Comparison of ENCODE assay signal across 26 cellular contexts in the genomic region with DNA sequence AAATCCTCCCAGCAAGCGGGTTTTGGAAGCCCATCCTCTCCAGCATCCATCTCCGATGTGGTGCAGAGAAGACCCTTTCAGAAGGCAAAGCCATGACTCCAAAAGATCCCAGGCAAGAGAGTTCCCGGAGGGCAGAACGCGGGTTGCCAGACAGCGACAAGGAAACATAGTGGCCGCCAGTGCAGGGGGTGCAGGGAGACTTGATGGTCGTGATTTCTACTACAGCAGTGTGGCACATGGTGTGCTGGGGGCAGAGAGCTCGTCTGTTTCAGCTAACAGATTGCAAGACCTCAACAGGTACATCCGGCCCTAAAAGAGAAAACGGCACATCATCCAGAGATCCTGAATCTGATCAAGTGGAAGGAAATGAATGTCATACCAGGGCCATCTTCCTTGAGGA.
"Had no signal": no experiment of that assay in that cellular context is flagged by ENCODE, and none has a peak within 500 bp of the region (broad histone marks: within the 10 kb centered on the region; RNA-seq: fewer than 3 reads in every experiment).

No MANE protein-coding gene starts in this region.

- H3K4me1 Mint-ChIP-seq: endodermal cell had no signal

- H3K4me3 ChIP-seq: colonic mucosa, esophagus squamous epithelium, lower lobe of right lung, stomach, thyroid gland, upper lobe of left lung had no signal

- ATAC-seq: lower lobe of right lung; naive thymus-derived CD8-positive, alpha-beta T cell; sciatic nerve; stimulated activated effector memory CD8-positive, alpha-beta T cell treated with anti-CD3 and anti-CD28 coated beads, Interleukin-12 subunit alpha, Interleukin-12 subunit beta, amount 100 ng/mL, for 72 hours had no signal

- H3K27ac ChIP-seq: colonic mucosa, esophagus squamous epithelium, lower lobe of right lung, parathyroid adenoma, thyroid gland, upper lobe of left lung had no signal

- H3K27ac Mint-ChIP-seq: dendritic cell treated with granulocyte-macrophage colony-stimulating factor and Interleukin-4, amounts not matched to agents 40 ng/mL and 50 ng/mL, for 4 days; endodermal cell; immature natural killer cell; naive thymus-derived CD8-positive, alpha-beta T cell; stimulated activated effector memory CD8-positive, alpha-beta T cell treated with anti-CD3 and anti-CD28 coated beads, Interleukin-12 subunit alpha, Interleukin-12 subunit beta, amount 100 ng/mL, for 72 hours had no signal

- H3K79me2 ChIP-seq: parathyroid adenoma had no signal

- DNase-seq: colonic mucosa; effector CD8-positive, alpha-beta T cell; endodermal cell; esophagus squamous epithelium; foreskin melanocyte; glutamatergic neuron; hypothalamus; immature natural killer cell; islet precursor cell; kidney glomerular epithelial cell; left ventricle myocardium superior; lower lobe of right lung; naive thymus-derived CD8-positive, alpha-beta T cell; nephron progenitor cell; occipital lobe; stimulated activated CD4-positive, alpha-beta T cell treated with anti-CD3 and anti-CD28 coated beads, Interleukin-2, amount 100 ng/mL, for 24 hours; stimulated activated CD4-positive, alpha-beta T cell treated with anti-CD3 and anti-CD28 coated beads, Interleukin-4, amount 100 ng/mL, for 24 hours; stimulated activated naive CD4-positive, alpha-beta T cell treated with Interleukin-2 at 50 U/mL for 16 hours; stomach; thyroid gland; upper lobe of left lung had no signal

- H2AFZ ChIP-seq: parathyroid adenoma had no signal

- H3K27me3 ChIP-seq: colonic mucosa, esophagus squamous epithelium, stomach, thyroid gland, upper lobe of left lung had no signal

- H3K9me3 ChIP-seq: colonic mucosa, esophagus squamous epithelium, lower lobe of right lung, stomach, thyroid gland, upper lobe of left lung had no signal

- H3K4me1 ChIP-seq: colonic mucosa, esophagus squamous epithelium, lower lobe of right lung, parathyroid adenoma, thyroid gland had no signal

- H3K27me3 Mint-ChIP-seq: dendritic cell treated with granulocyte-macrophage colony-stimulating factor and Interleukin-4, amounts not matched to agents 40 ng/mL and 50 ng/mL, for 4 days; naive thymus-derived CD8-positive, alpha-beta T cell; progenitor cell of endocrine pancreas had no signal

- H3K4me3 Mint-ChIP-seq: dendritic cell treated with granulocyte-macrophage colony-stimulating factor and Interleukin-4, amounts not matched to agents 40 ng/mL and 50 ng/mL, for 4 days; endodermal cell; immature natural killer cell; naive thymus-derived CD8-positive, alpha-beta T cell; nephron progenitor cell; stimulated activated effector memory CD8-positive, alpha-beta T cell treated with anti-CD3 and anti-CD28 coated beads, Interleukin-12 subunit alpha, Interleukin-12 subunit beta, amount 100 ng/mL, for 72 hours had no signal

- H3K9ac ChIP-seq: parathyroid adenoma had no signal

- H3K36me3 ChIP-seq: colonic mucosa had no signal
